In genomic region chr4:152255437-152255836, GRCh38 we compare ENCODE assay signal across 10 cellular contexts.
A peak's percentile ranks its signal among the peaks of the same experiment; 100 is the strongest.
DNase-seq lines count a peak whose midpoint lies in the region; ATAC-seq and FAIRE-seq lines count a peak whose summit lies in the region.
"Had no signal": no experiment of that assay in that cellular context is flagged by ENCODE, and none has a peak within 500 bp of the region (broad histone marks: within the 10 kb centered on the region; RNA-seq: fewer than 3 reads in every experiment).

No MANE protein-coding gene starts in this region.

- H3K56ac ChIP-seq in mesendoderm (ENCODE audit: low read length): no peak overlapping the region

- H3K4me3 ChIP-seq in mesendoderm (ENCODE audit: low read length): no peak overlapping the region
- H3K4me3 ChIP-seq: gastrocnemius medialis, K562 had no signal

- H3K4me2 ChIP-seq in mesendoderm (ENCODE audit: low read length): no peak overlapping the region

- H4K8ac ChIP-seq in mesendoderm (ENCODE audit: low read depth, low read length): no peak overlapping the region

- no peaks in the 10 kb centered on the region for H3K79me2 ChIP-seq in mesendoderm (ENCODE audit: control insufficient read depth, insufficient read depth, low read length)

- no peak overlapping the region for H2BK15ac ChIP-seq in mesendoderm (replicated peaks; ENCODE audit: low read depth)

- no peak overlapping the region for H3K27ac ChIP-seq in mesendoderm (ENCODE audit: low read depth, low read length)
- H3K27ac ChIP-seq: gastrocnemius medialis had no signal

- H2BK5ac ChIP-seq in mesendoderm (ENCODE audit: low read length): no peak overlapping the region

- FAIRE-seq in GM18507 (lab: Jason Lieb, UNC): peak; percentile 97
- FAIRE-seq: K562 had no signal

- peak; percentile 50 for DNase-seq in GM18507 (ENCODE audit: extremely low spot score, insufficient read length, low read depth)
- DNase-seq in NCI-H146 (lab: John Stamatoyannopoulos, UW): peak; percentile 46
- DNase-seq in activated CD8-positive, alpha-beta memory T cell treated with anti-CD3 and anti-CD28 coated beads, Interleukin-2, amount 50 U/mL, for 48 hours: peak; percentile 65
- DNase-seq in mesendoderm: peak; percentile 33
- DNase-seq in cerebellar nuclear complex (lab: John Stamatoyannopoulos, UW): no peak
- no peak for DNase-seq in GOT3 (lab: John Stamatoyannopoulos, UW)
- no peak for DNase-seq in NK-92 treated with Interleukin-12 subunit alpha and Interleukin-12 subunit beta, amount 100 ng/mL, for 24 hours (lab: John Stamatoyannopoulos, UW)

- peaks cover 2% of the 10 kb centered on the region for H3K4me1 ChIP-seq in mesendoderm (ENCODE audit: control insufficient read depth, low read depth, low read length)
- H3K4me1 ChIP-seq: gastrocnemius medialis had no signal

- no peak overlapping the region for H3K23ac ChIP-seq in mesendoderm (ENCODE audit: low read length)

- no peaks in the 10 kb centered on the region for H3K79me1 ChIP-seq in mesendoderm (ENCODE audit: low read length)

- no peak overlapping the region for H3K9ac ChIP-seq in mesendoderm (ENCODE audit: low read length)

- no peak overlapping the region for H2AK5ac ChIP-seq in mesendoderm (ENCODE audit: low read length)

- WGBS in mesendoderm (ENCODE audit: extremely low coverage, insufficient coverage, low lambda C conversion rate): no CpG with 5 or more reads among the region's 4 CpGs

- no peaks in the 10 kb centered on the region for H3K27me3 ChIP-seq in mesendoderm (ENCODE audit: insufficient read depth, low read length, poor library complexity)
- H3K27me3 ChIP-seq: gastrocnemius medialis had no signal

- H3K18ac ChIP-seq in mesendoderm (ENCODE audit: low read length): no peak overlapping the region

- ATAC-seq in HG02610 (IDR thresholded peaks at IDR 0.05; ENCODE audit: unreplicated experiment): peak; percentile 98
- ATAC-seq: gastrocnemius medialis, K562 had no signal

- no peak overlapping the region for H2BK120ac ChIP-seq in mesendoderm (ENCODE audit: low read depth, low read length)

- no peak overlapping the region for H4K5ac ChIP-seq in mesendoderm (ENCODE audit: low read length)

- H3K4ac ChIP-seq in mesendoderm (ENCODE audit: low read depth, low read length): no peak overlapping the region

- no peaks in the 10 kb centered on the region for H3K36me3 ChIP-seq in mesendoderm (ENCODE audit: control insufficient read depth, insufficient read depth, low read length)
- H3K36me3 ChIP-seq: gastrocnemius medialis had no signal

Comparison
In these comparisons a context has a peak if more than half of its experiments do, and no peak if none do; other contexts are left out.
1. DNase-seq: peak in GM18507 (single experiment), NCI-H146 (single experiment), activated CD8-positive, alpha-beta memory T cell treated with anti-CD3 and anti-CD28 coated beads, Interleukin-2, amount 50 U/mL, for 48 hours (single experiment) and mesendoderm (single experiment); none in cerebellar nuclear complex (0 of 2), GOT3 (single experiment) and NK-92 treated with Interleukin-12 subunit alpha and Interleukin-12 subunit beta, amount 100 ng/mL, for 24 hours (single experiment).